9 cellular contexts compared by ENCODE assay signal in the genomic region with DNA sequence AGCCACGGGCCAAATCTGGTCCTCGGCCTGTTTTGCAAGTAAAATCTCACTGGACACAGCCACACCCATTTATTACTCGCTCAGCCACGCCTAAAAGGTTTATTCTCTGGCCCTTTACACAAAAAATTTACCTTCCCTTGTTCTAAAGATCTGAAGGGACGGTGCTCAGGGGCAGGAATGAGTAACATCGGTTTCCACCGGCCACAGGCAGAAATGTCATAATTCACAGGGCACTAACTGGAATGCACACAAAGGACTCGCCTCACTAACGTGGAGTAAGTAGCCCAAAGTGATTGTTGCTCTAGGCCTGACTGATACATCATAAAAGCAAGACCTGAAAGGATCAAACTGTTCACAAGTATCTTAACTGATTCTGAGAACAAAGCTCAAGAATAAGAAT. TPM values are rescaled to one million over a fixed set of nuclear protein-coding genes. Genes with fewer than 3 reads are reported as not detected.
DNase-seq lines count a peak whose midpoint lies in the region; ATAC-seq and TF ChIP-seq lines count a peak whose summit lies in the region.
"Had no signal": no experiment of that assay in that cellular context is flagged by ENCODE, and none has a peak within 500 bp of the region (broad histone marks: within the 10 kb centered on the region; RNA-seq: fewer than 3 reads in every experiment).

No MANE protein-coding gene starts in this region.

- H3K27ac ChIP-seq in vagina: peak overlapping the region; percentile 60

- no peak for TF ChIP-seq POLR2A in vagina (IDR thresholded peaks at IDR 0.05)

- no peaks in the 10 kb centered on the region for H3K27me3 Mint-ChIP-seq in activated CD8-positive, alpha-beta T cell treated with anti-CD3 and anti-CD28 coated beads, Interleukin-2, amount 10 ng/mL, durations not matched to agents 7 days and 5 days (ENCODE audit: low read depth)

- peaks cover 6% of the 10 kb centered on the region for H3K4me1 ChIP-seq in vagina

- peak; percentile 15 for DNase-seq in stimulated activated CD4-positive, alpha-beta T cell treated with anti-CD3 and anti-CD28 coated beads, Interleukin-15, amount 100 ng/mL, for 24 hours
- DNase-seq in stimulated activated CD4-positive, alpha-beta T cell treated with anti-CD3 and anti-CD28 coated beads, Interleukin-4, amount 100 ng/mL, for 4 hours: no peak
- no peak for DNase-seq in activated CD8-positive, alpha-beta T cell treated with anti-CD3 and anti-CD28 coated beads, Interleukin-2, amount 10 ng/mL, durations not matched to agents 7 days and 5 days
- peak; percentile 9 for DNase-seq in left kidney (ENCODE audit: low read depth, low spot score)
- DNase-seq in vagina (ENCODE audit: extremely low spot score in 2 of 2): no peak
- no peak for DNase-seq in activated gamma-delta T cell treated with Interleukin-2 at 50 U/mL for 16 hours
- DNase-seq in NOMO-1 treated with DMSO at 0.1 percent for 48 hours (lab: John Stamatoyannopoulos, UW; ENCODE audit: unreplicated experiment): no peak
- DNase-seq: GOT3 had no signal

- H3K9me3 Mint-ChIP-seq in activated CD8-positive, alpha-beta T cell treated with anti-CD3 and anti-CD28 coated beads, Interleukin-2, amount 10 ng/mL, durations not matched to agents 7 days and 5 days (ENCODE audit: insufficient read depth): peaks cover 9% of the 10 kb centered on the region

- H3K27me3 ChIP-seq in vagina: no peaks in the 10 kb centered on the region

- peaks cover 32% of the 10 kb centered on the region for H3K4me1 Mint-ChIP-seq in activated CD8-positive, alpha-beta T cell treated with anti-CD3 and anti-CD28 coated beads, Interleukin-2, amount 10 ng/mL, durations not matched to agents 7 days and 5 days (ENCODE audit: low read depth)

- TF ChIP-seq CTCF in vagina (IDR thresholded peaks at IDR 0.05): no peak

- CTCF ChIA-PET in activated CD8-positive, alpha-beta T cell treated with anti-CD3 and anti-CD28 coated beads, Interleukin-2, amount 10 ng/mL, durations not matched to agents 7 days and 5 days (lab: Charles Lee): interaction anchor here (0.6 to 5.8 kb wide), 9 partner anchors 9 to 165 kb away, joined by 3 to 88 read pairs (median 9); a partner anchor contains a TSS

- H3K4me3 Mint-ChIP-seq in activated CD8-positive, alpha-beta T cell treated with anti-CD3 and anti-CD28 coated beads, Interleukin-2, amount 10 ng/mL, durations not matched to agents 7 days and 5 days: peak overlapping the region; percentile 10

- no peak for ATAC-seq in activated CD8-positive, alpha-beta T cell treated with anti-CD3 and anti-CD28 coated beads, Interleukin-2, amount 10 ng/mL, durations not matched to agents 7 days and 5 days
- no peak for ATAC-seq in GM18520 (IDR thresholded peaks at IDR 0.05; ENCODE audit: unreplicated experiment)

- H3K27ac Mint-ChIP-seq in activated CD8-positive, alpha-beta T cell treated with anti-CD3 and anti-CD28 coated beads, Interleukin-2, amount 10 ng/mL, durations not matched to agents 7 days and 5 days: peak overlapping the region; percentile 85

- intact Hi-C loops in vagina (cut with DNase I): loop anchor here (10.0 kb wide), 1 partner anchor 160 kb away; a partner anchor contains a TSS

- H3K4me3 ChIP-seq in vagina: no peak overlapping the region

- POLR2A ChIA-PET in activated CD8-positive, alpha-beta T cell treated with anti-CD3 and anti-CD28 coated beads, Interleukin-2, amount 10 ng/mL, durations not matched to agents 7 days and 5 days (lab: Charles Lee): interaction anchor here (1.1 to 3.2 kb wide), 2 partner anchors 9 to 48 kb away, joined by 3 to 39 read pairs; a partner anchor contains a TSS

- H3K36me3 Mint-ChIP-seq in activated CD8-positive, alpha-beta T cell treated with anti-CD3 and anti-CD28 coated beads, Interleukin-2, amount 10 ng/mL, durations not matched to agents 7 days and 5 days (ENCODE audit: low read depth): peaks cover 10% of the 10 kb centered on the region

- H3K36me3 ChIP-seq in vagina: peaks cover 0 to 4% of the 10 kb centered on the region in 2 donors

- peaks cover 6% of the 10 kb centered on the region for H3K9me3 ChIP-seq in vagina

RNA-seq across cellular contexts. Expression of a gene that starts 9.0 kb away (rescaled TPM):
- total RNA-seq in activated CD8-positive, alpha-beta T cell treated with anti-CD3 and anti-CD28 coated beads, Interleukin-2, amount 10 ng/mL, durations not matched to agents 7 days and 5 days: 100 to 1,000 TPM; 169 to 178 TPM
- 132 TPM for total RNA-seq in vagina

RNA-seq across cellular contexts. Expression of a gene that starts 36.1 kb away (rescaled TPM):
- total RNA-seq in activated CD8-positive, alpha-beta T cell treated with anti-CD3 and anti-CD28 coated beads, Interleukin-2, amount 10 ng/mL, durations not matched to agents 7 days and 5 days: under 1 TPM in 1 of 2 experiments, not detected in 1; 0.08 TPM
- total RNA-seq in vagina: 2.2 TPM

RNA-seq across cellular contexts. Expression of a gene that starts 48.0 kb away (rescaled TPM):
- 100 to 1,000 TPM; 123 to 149 TPM for total RNA-seq in activated CD8-positive, alpha-beta T cell treated with anti-CD3 and anti-CD28 coated beads, Interleukin-2, amount 10 ng/mL, durations not matched to agents 7 days and 5 days
- total RNA-seq in vagina: 12.0 TPM

RNA-seq across cellular contexts. Expression of a gene that starts 54.2 kb away (rescaled TPM):
- total RNA-seq in activated CD8-positive, alpha-beta T cell treated with anti-CD3 and anti-CD28 coated beads, Interleukin-2, amount 10 ng/mL, durations not matched to agents 7 days and 5 days: 1 to 10 TPM; 4.7 to 5.0 TPM
- total RNA-seq in vagina: 4.4 TPM

RNA-seq across cellular contexts. Expression of a gene that starts 58.7 kb away (rescaled TPM):
- total RNA-seq in activated CD8-positive, alpha-beta T cell treated with anti-CD3 and anti-CD28 coated beads, Interleukin-2, amount 10 ng/mL, durations not matched to agents 7 days and 5 days: 1 to 10 TPM; 1.1 to 1.3 TPM
- 19.2 TPM for total RNA-seq in vagina

Comparison
In these comparisons a context has a peak if more than half of its experiments do, and no peak if none do; other contexts are left out.
1. DNase-seq: peak in stimulated activated CD4-positive, alpha-beta T cell treated with anti-CD3 and anti-CD28 coated beads, Interleukin-15, amount 100 ng/mL, for 24 hours (single experiment) and left kidney (single experiment); none in stimulated activated CD4-positive, alpha-beta T cell treated with anti-CD3 and anti-CD28 coated beads, Interleukin-4, amount 100 ng/mL, for 4 hours (0 of 2), activated CD8-positive, alpha-beta T cell treated with anti-CD3 and anti-CD28 coated beads, Interleukin-2, amount 10 ng/mL, durations not matched to agents 7 days and 5 days (single experiment), vagina (0 of 2), activated gamma-delta T cell treated with Interleukin-2 at 50 U/mL for 16 hours (single experiment) and NOMO-1 treated with DMSO at 0.1 percent for 48 hours (single experiment).